ENCODE assay signal across 1 cellular context in genomic region chr22:20792221-20792965, GRCh38.
A peak's percentile ranks its signal among the peaks of the same experiment; 100 is the strongest.
TF ChIP-seq lines count a peak whose summit lies in the region.

No MANE protein-coding gene starts in this region.

TF ChIP-seq in K562, 482 proteins besides CTCF, POLR2A, EP300 and RAD21 (continued from another document and continues in another):
- no peak for TF ChIP-seq ZNF395 (CRISPR knock-in tag; IDR thresholded peaks at IDR 0.05)
- TF ChIP-seq MTA2 (IDR thresholded peaks at IDR 0.05; ENCODE audit: low read depth): no peak
- TF ChIP-seq E2F6 (IDR thresholded peaks at IDR 0.05; ENCODE audit: borderline replicate concordance in 1 of 2, extremely low read depth in 1 of 2, insufficient read depth in 1 of 2, insufficient read length in 1 of 2, low read depth in 1 of 2, low read length in 1 of 2, poor library complexity in 1 of 2, severe bottlenecking in 1 of 2): no peak
- no peak for TF ChIP-seq RBFOX2 (IDR thresholded peaks at IDR 0.05; ENCODE audit: low read depth, low read length)
- no peak for TF ChIP-seq ZNF57 (CRISPR knock-in tag; IDR thresholded peaks at IDR 0.05)
- TF ChIP-seq SP2 (IDR thresholded peaks at IDR 0.05; ENCODE audit: extremely low read depth, low read depth, low read length, poor library complexity, severe bottlenecking): no peak
- peak; percentile 88; the same call in 1 of the 2 replicates for TF ChIP-seq FOXP1 (CRISPR knock-in tag; IDR thresholded peaks at IDR 0.05)
- no peak for TF ChIP-seq ILK (tag; IDR thresholded peaks at IDR 0.05; ENCODE audit: borderline replicate concordance, low read depth)
- no peak for TF ChIP-seq TGIF2 (CRISPR knock-in tag; IDR thresholded peaks at IDR 0.05)
- TF ChIP-seq RNF2 (IDR thresholded peaks at IDR 0.05): no peak
- TF ChIP-seq ZNF280A (IDR thresholded peaks at IDR 0.05; ENCODE audit: low read depth, partially characterized antibody): no peak
- TF ChIP-seq, protein P1, sequence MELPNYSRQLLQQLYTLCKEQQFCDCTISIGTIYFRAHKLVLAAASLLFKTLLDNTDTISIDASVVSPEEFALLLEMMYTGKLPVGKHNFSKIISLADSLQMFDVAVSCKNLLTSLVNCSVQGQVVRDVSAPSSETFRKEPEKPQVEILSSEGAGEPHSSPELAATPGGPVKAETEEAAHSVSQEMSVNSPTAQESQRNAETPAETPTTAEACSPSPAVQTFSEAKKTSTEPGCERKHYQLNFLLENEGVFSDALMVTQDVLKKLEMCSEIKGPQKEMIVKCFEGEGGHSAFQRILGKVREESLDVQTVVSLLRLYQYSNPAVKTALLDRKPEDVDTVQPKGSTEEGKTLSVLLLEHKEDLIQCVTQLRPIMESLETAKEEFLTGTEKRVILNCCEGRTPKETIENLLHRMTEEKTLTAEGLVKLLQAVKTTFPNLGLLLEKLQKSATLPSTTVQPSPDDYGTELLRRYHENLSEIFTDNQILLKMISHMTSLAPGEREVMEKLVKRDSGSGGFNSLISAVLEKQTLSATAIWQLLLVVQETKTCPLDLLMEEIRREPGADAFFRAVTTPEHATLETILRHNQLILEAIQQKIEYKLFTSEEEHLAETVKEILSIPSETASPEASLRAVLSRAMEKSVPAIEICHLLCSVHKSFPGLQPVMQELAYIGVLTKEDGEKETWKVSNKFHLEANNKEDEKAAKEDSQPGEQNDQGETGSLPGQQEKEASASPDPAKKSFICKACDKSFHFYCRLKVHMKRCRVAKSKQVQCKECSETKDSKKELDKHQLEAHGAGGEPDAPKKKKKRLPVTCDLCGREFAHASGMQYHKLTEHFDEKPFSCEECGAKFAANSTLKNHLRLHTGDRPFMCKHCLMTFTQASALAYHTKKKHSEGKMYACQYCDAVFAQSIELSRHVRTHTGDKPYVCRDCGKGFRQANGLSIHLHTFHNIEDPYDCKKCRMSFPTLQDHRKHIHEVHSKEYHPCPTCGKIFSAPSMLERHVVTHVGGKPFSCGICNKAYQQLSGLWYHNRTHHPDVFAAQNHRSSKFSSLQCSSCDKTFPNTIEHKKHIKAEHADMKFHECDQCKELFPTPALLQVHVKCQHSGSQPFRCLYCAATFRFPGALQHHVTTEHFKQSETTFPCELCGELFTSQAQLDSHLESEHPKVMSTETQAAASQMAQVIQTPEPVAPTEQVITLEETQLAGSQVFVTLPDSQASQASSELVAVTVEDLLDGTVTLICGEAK (IDR thresholded peaks at IDR 0.05): no peak
- TF ChIP-seq, protein P1 (CRISPR knock-in tag; IDR thresholded peaks at IDR 0.05): 0 out of 2 replicates have a peak, but pooled peaks have one; percentile 15
- TF ChIP-seq OTX1 (CRISPR knock-in tag; IDR thresholded peaks at IDR 0.05): no peak
- TF ChIP-seq TCF3 (CRISPR knock-in tag; IDR thresholded peaks at IDR 0.05): no peak
- TF ChIP-seq MYNN (IDR thresholded peaks at IDR 0.05): no peak
- no peak for TF ChIP-seq MYNN (CRISPR knock-in tag; IDR thresholded peaks at IDR 0.05)
- TF ChIP-seq RCOR1 (IDR thresholded peaks at IDR 0.05; ENCODE audit: borderline replicate concordance in 1 of 2, low read depth in 2 of 2, low read length in 2 of 2): no peak
- TF ChIP-seq KDM1A (IDR thresholded peaks at IDR 0.05): no peak
- no peak for TF ChIP-seq ETV5 (CRISPR knock-in tag; IDR thresholded peaks at IDR 0.05; ENCODE audit: low read depth)
- no peak for TF ChIP-seq POLR2H (tag; IDR thresholded peaks at IDR 0.05; ENCODE audit: low read depth)
- no peak for TF ChIP-seq THAP7 (CRISPR knock-in tag; IDR thresholded peaks at IDR 0.05)
- no peak for TF ChIP-seq FOXK1 (CRISPR knock-in tag; IDR thresholded peaks at IDR 0.05; ENCODE audit: borderline replicate concordance)
- TF ChIP-seq ZKSCAN1 (IDR thresholded peaks at IDR 0.05; ENCODE audit: low read depth, low read length): no peak
- TF ChIP-seq, protein P2, sequence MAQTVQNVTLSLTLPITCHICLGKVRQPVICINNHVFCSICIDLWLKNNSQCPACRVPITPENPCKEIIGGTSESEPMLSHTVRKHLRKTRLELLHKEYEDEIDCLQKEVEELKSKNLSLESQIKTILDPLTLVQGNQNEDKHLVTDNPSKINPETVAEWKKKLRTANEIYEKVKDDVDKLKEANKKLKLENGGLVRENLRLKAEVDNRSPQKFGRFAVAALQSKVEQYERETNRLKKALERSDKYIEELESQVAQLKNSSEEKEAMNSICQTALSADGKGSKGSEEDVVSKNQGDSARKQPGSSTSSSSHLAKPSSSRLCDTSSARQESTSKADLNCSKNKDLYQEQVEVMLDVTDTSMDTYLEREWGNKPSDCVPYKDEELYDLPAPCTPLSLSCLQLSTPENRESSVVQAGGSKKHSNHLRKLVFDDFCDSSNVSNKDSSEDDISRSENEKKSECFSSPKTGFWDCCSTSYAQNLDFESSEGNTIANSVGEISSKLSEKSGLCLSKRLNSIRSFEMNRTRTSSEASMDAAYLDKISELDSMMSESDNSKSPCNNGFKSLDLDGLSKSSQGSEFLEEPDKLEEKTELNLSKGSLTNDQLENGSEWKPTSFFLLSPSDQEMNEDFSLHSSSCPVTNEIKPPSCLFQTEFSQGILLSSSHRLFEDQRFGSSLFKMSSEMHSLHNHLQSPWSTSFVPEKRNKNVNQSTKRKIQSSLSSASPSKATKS (CRISPR knock-in tag; IDR thresholded peaks at IDR 0.05): no peak
- TF ChIP-seq ZNF785 (CRISPR knock-in tag; IDR thresholded peaks at IDR 0.05): no peak
- TF ChIP-seq SIX5 (IDR thresholded peaks at IDR 0.05; ENCODE audit: borderline replicate concordance in 1 of 2, insufficient read depth in 1 of 2, low read depth in 1 of 2, low read length in 2 of 2): peak in 1 of 2 experiments; percentile 31; a peak in 1 of 4 replicates
- no peak for TF ChIP-seq PRPF4 (IDR thresholded peaks at IDR 0.05; ENCODE audit: insufficient read depth, low read depth, low read length, poor library complexity, severe bottlenecking)
- no peak for TF ChIP-seq MCM3 (IDR thresholded peaks at IDR 0.05)
- no peak for TF ChIP-seq ZNF253 (CRISPR knock-in tag; conservative IDR thresholded peaks at IDR 0.05)
- no peak for TF ChIP-seq HDAC3 (IDR thresholded peaks at IDR 0.05; ENCODE audit: borderline replicate concordance, partially characterized antibody)
- TF ChIP-seq KDM2B (CRISPR knock-in tag; IDR thresholded peaks at IDR 0.05): no peak
- TF ChIP-seq, protein P3, sequence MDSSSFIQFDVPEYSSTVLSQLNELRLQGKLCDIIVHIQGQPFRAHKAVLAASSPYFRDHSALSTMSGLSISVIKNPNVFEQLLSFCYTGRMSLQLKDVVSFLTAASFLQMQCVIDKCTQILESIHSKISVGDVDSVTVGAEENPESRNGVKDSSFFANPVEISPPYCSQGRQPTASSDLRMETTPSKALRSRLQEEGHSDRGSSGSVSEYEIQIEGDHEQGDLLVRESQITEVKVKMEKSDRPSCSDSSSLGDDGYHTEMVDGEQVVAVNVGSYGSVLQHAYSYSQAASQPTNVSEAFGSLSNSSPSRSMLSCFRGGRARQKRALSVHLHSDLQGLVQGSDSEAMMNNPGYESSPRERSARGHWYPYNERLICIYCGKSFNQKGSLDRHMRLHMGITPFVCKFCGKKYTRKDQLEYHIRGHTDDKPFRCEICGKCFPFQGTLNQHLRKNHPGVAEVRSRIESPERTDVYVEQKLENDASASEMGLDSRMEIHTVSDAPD (CRISPR knock-in tag; IDR thresholded peaks at IDR 0.05): no peak
- TF ChIP-seq RREB1 (CRISPR knock-in tag; IDR thresholded peaks at IDR 0.05): no peak
